ENCODE assay signal across 12 cellular contexts in genomic region chr2:226483745-226484619, GRCh38.
A peak's percentile ranks its signal among the peaks of the same experiment; 100 is the strongest.
DNase-seq lines count a peak whose midpoint lies in the region; FAIRE-seq and TF ChIP-seq lines count a peak whose summit lies in the region.
"Had no signal": no experiment of that assay in that cellular context is flagged by ENCODE, and none has a peak within 500 bp of the region (broad histone marks: within the 10 kb centered on the region; RNA-seq: fewer than 3 reads in every experiment).

No MANE protein-coding gene starts in this region.

- H2AFZ ChIP-seq in neuronal stem cell (ENCODE audit: low read length) = peak overlapping the region; percentile 59

- TF ChIP-seq POLR2A in suprapubic skin (IDR thresholded peaks at IDR 0.05) = no peak
- TF ChIP-seq POLR2A in thyroid gland (IDR thresholded peaks at IDR 0.05) = no peak

- H3K4me2 ChIP-seq in neuronal stem cell (ENCODE audit: insufficient read depth, low read length, poor library complexity, severe bottlenecking) = peak overlapping the region; percentile 23

- H2BK120ac ChIP-seq in neuronal stem cell (ENCODE audit: low read depth, low read length) = no peak overlapping the region

- no peak overlapping the region for H3K4me3 ChIP-seq in fibroblast of pulmonary artery (replicated peaks; ENCODE audit: low read depth, low read length)
- no peak overlapping the region for H3K4me3 ChIP-seq in neuronal stem cell (ENCODE audit: low read length in 2 of 2)
- H3K4me3 ChIP-seq in suprapubic skin = no peak overlapping the region
- no peak overlapping the region for H3K4me3 ChIP-seq in thyroid gland (replicated peaks in 1 of 3)
- H3K4me3 ChIP-seq: lower lobe of right lung had no signal

- no peaks in the 10 kb centered on the region for H3K79me1 ChIP-seq in neuronal stem cell (ENCODE audit: low read depth, low read length)

- peaks cover 28% of the 10 kb centered on the region for H3K4me1 ChIP-seq in ES-I3 (ENCODE audit: insufficient read depth, low read length)
- peaks cover 7 to 36% of the 10 kb centered on the region in 2 donors for H3K4me1 ChIP-seq in neuronal stem cell (ENCODE audit: control insufficient read depth in 2 of 2, insufficient read depth in 1 of 2, low read depth in 1 of 2, low read length in 2 of 2)
- no peaks in the 10 kb centered on the region for H3K4me1 ChIP-seq in suprapubic skin
- H3K4me1 ChIP-seq in thyroid gland = peaks cover 11 to 14% of the 10 kb centered on the region in 2 donors
- H3K4me1 ChIP-seq: lower lobe of right lung had no signal

- no peak overlapping the region for H3K18ac ChIP-seq in neuronal stem cell (ENCODE audit: low read length)

- H3K27me3 ChIP-seq in neuronal stem cell (ENCODE audit: control insufficient read depth in 3 of 3, insufficient read depth in 3 of 3, low read depth in 1 of 3, low read length in 3 of 3) = no peaks in the 10 kb centered on the region
- no peaks in the 10 kb centered on the region for H3K27me3 ChIP-seq in suprapubic skin
- no peaks in the 10 kb centered on the region for H3K27me3 ChIP-seq in thyroid gland

- H2BK5ac ChIP-seq in neuronal stem cell (ENCODE audit: low read length) = no peak overlapping the region

- no peak for TF ChIP-seq EP300 in suprapubic skin (IDR thresholded peaks at IDR 0.05)

- H2BK12ac ChIP-seq in neuronal stem cell (ENCODE audit: low read length) = no peak overlapping the region

- no peak overlapping the region for H3K4ac ChIP-seq in neuronal stem cell (ENCODE audit: low read length)

- peak; percentile 52 for DNase-seq in RCC 7860 (ENCODE audit: low spot score)
- peak; percentile 31 for DNase-seq in fibroblast of pulmonary artery (ENCODE audit: low read depth)
- peak; percentile 74 for DNase-seq in neuronal stem cell (ENCODE audit: low spot score)
- no peak for DNase-seq in suprapubic skin (ENCODE audit: low spot score in 2 of 2)
- no peak for DNase-seq in Kasumi-1 (lab: John Stamatoyannopoulos, UW)
- no peak for DNase-seq in activated effector memory CD4-positive, alpha-beta T cell treated with Interleukin-2 at 50 U/mL for 16 hours
- no peak for DNase-seq in thyroid gland
- DNase-seq: lower lobe of right lung, NCI-H187 treated with DMSO at 0.1 percent for 48 hours had no signal

- FAIRE-seq in RCC 7860 (lab: Jason Lieb, UNC) = peak; percentile 37
- FAIRE-seq: bronchial epithelial cell, GM18507 had no signal

- intact Hi-C loops in thyroid gland (cut with DNase I) = no loop called here

- WGBS in neuronal stem cell (ENCODE audit: extremely low coverage in 2 of 2, insufficient read length in 2 of 2, insufficient replicate concordance in 1 of 2), 2 donors = no CpG with 5 or more reads among the region's 6 CpGs
- 53% methylated on average over 6 of the region's 6 CpGs for WGBS in suprapubic skin
- 47 to 54% methylated on average over 6 of the region's 6 CpGs for WGBS in thyroid gland, 2 donors

- H3K27ac ChIP-seq in neuronal stem cell (replicated peaks; ENCODE audit: low read length) (peak overlapping the region; percentile 93), suprapubic skin (no peak overlapping the region), thyroid gland (no peak overlapping the region)
- H3K27ac ChIP-seq: lower lobe of right lung had no signal

- H3K23ac ChIP-seq in neuronal stem cell (ENCODE audit: low read depth, low read length, poor library complexity) = no peak overlapping the region

- H4K91ac ChIP-seq in neuronal stem cell (ENCODE audit: low read depth, low read length, poor library complexity) = no peak overlapping the region

- H3K9ac ChIP-seq in ES-I3 (ENCODE audit: low read depth, low read length) (peak overlapping the region; percentile 26), neuronal stem cell (ENCODE audit: low read depth, low read length, poor library complexity) (no peak overlapping the region)

- no peak overlapping the region for H4K8ac ChIP-seq in neuronal stem cell (ENCODE audit: low read depth, low read length)

- H3K14ac ChIP-seq in neuronal stem cell (ENCODE audit: low read length) = no peak overlapping the region

- no peak overlapping the region for H2AK5ac ChIP-seq in neuronal stem cell (ENCODE audit: low read depth, low read length)

- H3K9me3 ChIP-seq in ES-I3 (ENCODE audit: control insufficient read depth, insufficient read depth, low read length) = no peaks in the 10 kb centered on the region
- peaks cover 0 to 3% of the 10 kb centered on the region in 2 donors for H3K9me3 ChIP-seq in neuronal stem cell (replicated peaks in 1 of 2; ENCODE audit: control insufficient read depth in 2 of 2, insufficient read depth in 1 of 2, low read depth in 1 of 2, low read length in 2 of 2)
- no peaks in the 10 kb centered on the region for H3K9me3 ChIP-seq in suprapubic skin
- no peaks in the 10 kb centered on the region for H3K9me3 ChIP-seq in thyroid gland
- H3K9me3 ChIP-seq: lower lobe of right lung had no signal

- no peaks in the 10 kb centered on the region for H3K36me3 ChIP-seq in ES-I3 (ENCODE audit: insufficient read depth, low read length)
- H3K36me3 ChIP-seq in neuronal stem cell (replicated peaks in 1 of 2; ENCODE audit: control insufficient read depth in 2 of 2, insufficient read depth in 2 of 2, low read length in 2 of 2) = no peaks in the 10 kb centered on the region
- H3K36me3 ChIP-seq in suprapubic skin = no peaks in the 10 kb centered on the region
- no peaks in the 10 kb centered on the region for H3K36me3 ChIP-seq in thyroid gland
- H3K36me3 ChIP-seq: lower lobe of right lung had no signal

- TF ChIP-seq CTCF in fibroblast of pulmonary artery (IDR thresholded peaks at IDR 0.05; ENCODE audit: low read length, missing control alignments) (no peak), suprapubic skin (IDR thresholded peaks at IDR 0.05) (no peak), thyroid gland (IDR thresholded peaks at IDR 0.05) (no peak)

- H2BK15ac ChIP-seq in neuronal stem cell (ENCODE audit: low read length) = no peak overlapping the region

Comparison
In these comparisons a context has a peak if more than half of its experiments do, and no peak if none do; other contexts are left out.
1. DNase-seq: peak in RCC 7860 (single experiment), fibroblast of pulmonary artery (single experiment) and neuronal stem cell (single experiment); none in suprapubic skin (0 of 2), Kasumi-1 (0 of 2), activated effector memory CD4-positive, alpha-beta T cell treated with Interleukin-2 at 50 U/mL for 16 hours (single experiment) and thyroid gland (0 of 2).